ENCODE assay signal across 18 cellular contexts in the genomic region with DNA sequence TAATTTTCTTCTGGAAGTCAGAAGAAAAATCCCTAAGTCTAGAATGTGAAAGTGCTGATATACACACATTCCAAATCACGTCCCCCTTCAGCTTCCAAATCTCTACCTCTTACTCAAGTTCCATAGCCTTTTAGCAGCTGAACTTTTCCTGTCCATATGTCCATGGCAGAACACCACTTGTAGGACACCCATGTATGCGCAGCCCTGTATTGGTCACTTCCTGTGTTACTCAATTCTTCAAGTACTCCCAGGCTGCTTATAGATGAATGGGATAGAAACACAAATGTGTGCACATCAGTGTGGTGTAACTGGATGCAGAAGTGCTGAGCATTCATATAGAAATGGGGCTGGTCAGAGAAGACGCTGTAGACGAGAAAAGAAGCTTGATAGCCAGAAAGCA.
"Had no signal": no experiment of that assay in that cellular context is flagged by ENCODE, and none has a peak within 500 bp of the region (broad histone marks: within the 10 kb centered on the region; RNA-seq: fewer than 3 reads in every experiment).

No MANE protein-coding gene starts in this region.

- DNase-seq: activated CD8-positive, alpha-beta memory T cell treated with anti-CD3 and anti-CD28 coated beads for 24 hours; activated CD8-positive, alpha-beta memory T cell treated with anti-CD3 and anti-CD28 coated beads, Interleukin-2, amount 50 U/mL, for 48 hours; activated effector memory CD4-positive, alpha-beta T cell treated with Interleukin-2 at 50 U/mL for 16 hours; activated naive CD4-positive, alpha-beta T cell treated with anti-CD3 and anti-CD28 coated beads, Interleukin-2, amount 50 U/mL, for 16 hours; activated T-cell treated with anti-CD3 and anti-CD28 coated beads, Interleukin-2, amount 50 U/mL, for 48 hours; effector memory CD8-positive, alpha-beta T cell; heart left ventricle; kidney glomerular epithelial cell; sigmoid colon; stimulated activated CD4-positive, alpha-beta T cell treated with anti-CD3 and anti-CD28 coated beads, Interleukin-4, amount 100 ng/mL, for 24 hours; stomach; T1000; trophoblast cell had no signal

- H2AFZ ChIP-seq: parathyroid adenoma had no signal

- H3K27ac ChIP-seq: ascending aorta, cardiac muscle cell, gastroesophageal sphincter, heart left ventricle, neutrophil, parathyroid adenoma, sigmoid colon, stomach had no signal

- H3K4me1 ChIP-seq: ascending aorta, gastroesophageal sphincter, parathyroid adenoma, sigmoid colon had no signal

- H3K9me3 ChIP-seq: ascending aorta, gastroesophageal sphincter, heart left ventricle, neutrophil, sigmoid colon, stomach had no signal

- H3K79me2 ChIP-seq: parathyroid adenoma had no signal

- H3K36me3 ChIP-seq: cardiac muscle cell, gastroesophageal sphincter, neutrophil, sigmoid colon, stomach had no signal

- H3K4me3 ChIP-seq: ascending aorta, cardiac muscle cell, gastroesophageal sphincter, heart left ventricle, sigmoid colon, stomach had no signal

- H3K27me3 ChIP-seq: ascending aorta, cardiac muscle cell, gastroesophageal sphincter, neutrophil, sigmoid colon had no signal
